ENCODE assay signal across 1 cellular context in genomic region chr17:42042598-42043319, GRCh38.
TF ChIP-seq lines count a peak whose summit lies in the region.

No MANE protein-coding gene starts in this region.

TF ChIP-seq in IMR-90, 13 proteins besides CTCF, POLR2A, EP300 and RAD21 (continued from another document):
- TF ChIP-seq CEBPB (IDR thresholded peaks at IDR 0.05; ENCODE audit: low read depth, low read length) (no peak), FOS (IDR thresholded peaks at IDR 0.05; ENCODE audit: low read depth, low read length) (no peak), CHD1 (IDR thresholded peaks at IDR 0.05; ENCODE audit: low read depth, low read length) (no peak), MXI1 (IDR thresholded peaks at IDR 0.05; ENCODE audit: borderline replicate concordance, low read depth, low read length) (no peak), USF2 (IDR thresholded peaks at IDR 0.05; ENCODE audit: low read depth, low read length) (no peak), BHLHE40 (IDR thresholded peaks at IDR 0.05; ENCODE audit: low read depth, low read length) (no peak), MAZ (IDR thresholded peaks at IDR 0.05; ENCODE audit: borderline replicate concordance, low read depth, low read length) (no peak), RCOR1 (IDR thresholded peaks at IDR 0.05; ENCODE audit: insufficient replicate concordance, low read length) (no peak), RFX5 (IDR thresholded peaks at IDR 0.05; ENCODE audit: low read depth, low read length) (no peak), MAFK (IDR thresholded peaks at IDR 0.05; ENCODE audit: low read depth, low read length) (no peak)
